8 cellular contexts compared by ENCODE assay signal in the genomic region with DNA sequence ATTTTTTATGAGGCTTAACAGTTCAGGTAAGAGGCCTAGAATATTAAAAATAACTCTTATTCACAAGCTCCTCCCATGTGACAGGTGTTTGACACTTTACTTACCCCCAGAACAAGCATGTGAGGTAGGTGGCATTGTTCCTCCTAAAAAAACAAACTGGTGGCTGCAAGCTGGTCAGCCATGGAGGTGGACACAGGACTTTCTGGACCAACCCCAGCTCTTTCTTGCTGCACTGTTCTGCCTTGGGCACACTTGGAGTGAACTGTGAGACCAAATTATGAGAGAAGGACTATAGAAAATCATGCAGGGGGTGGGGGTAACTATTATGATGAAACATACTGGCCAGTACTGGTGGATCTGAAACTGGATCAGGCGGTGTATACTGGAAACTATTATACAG.
"Had no signal": no experiment of that assay in that cellular context is flagged by ENCODE, and none has a peak within 500 bp of the region (broad histone marks: within the 10 kb centered on the region; RNA-seq: fewer than 3 reads in every experiment).

No MANE protein-coding gene starts in this region.

- H3K4me1 ChIP-seq: HAP-1 had no signal

- ATAC-seq: HCT116, HepG2 had no signal

- H3K27ac ChIP-seq: GM23248, HL-60 had no signal

- H3K9me3 ChIP-seq: HAP-1 had no signal

- H3K36me3 ChIP-seq: HAP-1 had no signal

- H3K4me3 ChIP-seq: GM23248, HAP-1 had no signal

- DNase-seq: GM23248, GOT3, H7, HFFc6 had no signal
